ENCODE assay signal across 11 cellular contexts in the genomic region with DNA sequence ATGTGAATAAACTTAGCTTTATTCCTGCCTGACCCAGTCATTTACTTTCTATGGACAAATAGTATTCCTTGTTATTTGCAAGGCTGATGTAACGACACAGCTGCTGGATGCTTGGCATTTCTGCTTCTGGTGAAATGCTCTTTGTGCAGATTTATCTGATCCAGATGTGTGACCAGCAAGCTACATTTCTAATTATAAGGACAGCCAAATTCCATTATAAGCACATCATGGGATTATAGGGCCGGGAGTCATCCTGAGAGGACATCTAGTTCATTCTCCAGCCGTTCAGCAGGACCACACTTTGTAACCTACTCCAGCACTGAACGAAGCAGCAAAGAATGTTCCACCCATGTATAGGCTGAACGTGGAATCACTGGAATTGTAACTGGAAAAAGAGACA. TPM values are rescaled to one million over a fixed set of nuclear protein-coding genes. Genes with fewer than 3 reads are reported as not detected.
DNase-seq lines count a peak whose midpoint lies in the region; ATAC-seq and TF ChIP-seq lines count a peak whose summit lies in the region.
"Had no signal": no experiment of that assay in that cellular context is flagged by ENCODE, and none has a peak within 500 bp of the region (broad histone marks: within the 10 kb centered on the region; RNA-seq: fewer than 3 reads in every experiment).

No MANE protein-coding gene starts in this region.

- peak overlapping the region; percentile 93 for H3K27ac Mint-ChIP-seq in chondrocyte (ENCODE audit: unreplicated experiment)

- H3K27me3 Mint-ChIP-seq in chondrocyte (ENCODE audit: low read depth): no peaks in the 10 kb centered on the region

- TF ChIP-seq CTCF in chondrocyte (IDR thresholded peaks at IDR 0.05): no peak
- TF ChIP-seq CTCF in BE2C (IDR thresholded peaks at IDR 0.05; ENCODE audit: low read depth, low read length): no peak

- H3K9me3 ChIP-seq in BE2C: no peaks in the 10 kb centered on the region
- H3K9me3 ChIP-seq: neutrophil had no signal

- no peak overlapping the region for H3K4me3 ChIP-seq in BE2C (ENCODE audit: low read depth, low read length)

- H3K36me3 Mint-ChIP-seq in chondrocyte (ENCODE audit: low read depth): peaks cover 12% of the 10 kb centered on the region

- H3K4me3 Mint-ChIP-seq in chondrocyte (ENCODE audit: unreplicated experiment): no peak overlapping the region

- no peak for ATAC-seq in HG03135 (IDR thresholded peaks at IDR 0.05; ENCODE audit: unreplicated experiment)
- ATAC-seq in GM21528 (IDR thresholded peaks at IDR 0.05; ENCODE audit: low FRiP score, unreplicated experiment): no peak

- H3K27me3 ChIP-seq in BE2C: no peaks in the 10 kb centered on the region
- H3K27me3 ChIP-seq: neutrophil had no signal

- peaks cover 5% of the 10 kb centered on the region; the same call in 1 of the 2 replicates for H3K4me1 ChIP-seq in BE2C

- peaks cover 86% of the 10 kb centered on the region for H3K4me1 Mint-ChIP-seq in chondrocyte (ENCODE audit: low read depth)

- no peaks in the 10 kb centered on the region for H3K9me3 Mint-ChIP-seq in chondrocyte (ENCODE audit: low read depth)

- no peaks in the 10 kb centered on the region for H3K36me3 ChIP-seq in BE2C

- DNase-seq in H4 (ENCODE audit: low spot score): peak; percentile 60
- DNase-seq in chondrocyte (ENCODE audit: low spot score): no peak
- peak; percentile 41 for DNase-seq in kidney tubule cell (ENCODE audit: low spot score)
- peak; percentile 66 for DNase-seq in smooth muscle cell of the brain vasculature (ENCODE audit: low read depth, low spot score)
- DNase-seq in BE2C: no peak
- DNase-seq in DMS53 (lab: John Stamatoyannopoulos, UW): no peak
- DNase-seq: activated naive CD4-positive, alpha-beta T cell treated with Interleukin-2 at 50 U/mL for 16 hours; NCI-H69 had no signal

RNA-seq across cellular contexts. Expression of a gene that starts 42.9 kb away (rescaled TPM):
- total RNA-seq in H4 (2014; rRNA removed; shearing (Covaris generic)): 61.0 and 65.8 TPM in 2 replicates
- total RNA-seq in chondrocyte: 290 to 304 TPM (median 293 TPM) in 3 replicates
- polyA plus RNA-seq in BE2C (2012; ENCODE audit: insufficient read depth, insufficient read length, low read depth): 12.6 TPM

Comparison
In these comparisons a context has a peak if more than half of its experiments do, and no peak if none do; other contexts are left out.
1. DNase-seq: peak in H4 (single experiment), kidney tubule cell (single experiment) and smooth muscle cell of the brain vasculature (single experiment); none in chondrocyte (single experiment), BE2C (single experiment) and DMS53 (single experiment).